In genomic region chr4:6716018-6716911, GRCh38 we compare ENCODE assay signal across 1 cellular context.
TF ChIP-seq lines count a peak whose summit lies in the region.

A gene with protein sequence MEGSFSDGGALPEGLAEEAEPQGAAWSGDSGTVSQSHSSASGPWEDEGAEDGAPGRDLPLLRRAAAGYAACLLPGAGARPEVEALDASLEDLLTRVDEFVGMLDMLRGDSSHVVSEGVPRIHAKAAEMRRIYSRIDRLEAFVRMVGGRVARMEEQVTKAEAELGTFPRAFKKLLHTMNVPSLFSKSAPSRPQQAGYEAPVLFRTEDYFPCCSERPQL (plus strand): TSS chr4:6716174. CDS start chr4:6716210, 36 bp downstream.

TF ChIP-seq in K562, 482 proteins besides CTCF, POLR2A, EP300 and RAD21 (continued from another document and continues in another):
- TF ChIP-seq MAX (CRISPR knock-in tag; IDR thresholded peaks at IDR 0.05) = peak; percentile 51; the same call in 1 of the 2 replicates
- no peak for TF ChIP-seq ZNF24 (IDR thresholded peaks at IDR 0.05)
- TF ChIP-seq RBM22 (IDR thresholded peaks at IDR 0.05; ENCODE audit: low read depth, low read length, poor library complexity, severe bottlenecking) = no peak
- no peak for TF ChIP-seq SNIP1 (IDR thresholded peaks at IDR 0.05; ENCODE audit: low read depth)
- no peak for TF ChIP-seq TSC22D4 (tag; IDR thresholded peaks at IDR 0.05)
- TF ChIP-seq ZNF778 (CRISPR knock-in tag; IDR thresholded peaks at IDR 0.05) = no peak
- TF ChIP-seq ID3 (CRISPR knock-in tag; IDR thresholded peaks at IDR 0.05) = no peak
- TF ChIP-seq ID3 (tag; IDR thresholded peaks at IDR 0.05) = peak; percentile 86
- no peak for TF ChIP-seq ZEB2 (IDR thresholded peaks at IDR 0.05)
- no peak for TF ChIP-seq MCM7 (IDR thresholded peaks at IDR 0.05)
- TF ChIP-seq, protein P1, sequence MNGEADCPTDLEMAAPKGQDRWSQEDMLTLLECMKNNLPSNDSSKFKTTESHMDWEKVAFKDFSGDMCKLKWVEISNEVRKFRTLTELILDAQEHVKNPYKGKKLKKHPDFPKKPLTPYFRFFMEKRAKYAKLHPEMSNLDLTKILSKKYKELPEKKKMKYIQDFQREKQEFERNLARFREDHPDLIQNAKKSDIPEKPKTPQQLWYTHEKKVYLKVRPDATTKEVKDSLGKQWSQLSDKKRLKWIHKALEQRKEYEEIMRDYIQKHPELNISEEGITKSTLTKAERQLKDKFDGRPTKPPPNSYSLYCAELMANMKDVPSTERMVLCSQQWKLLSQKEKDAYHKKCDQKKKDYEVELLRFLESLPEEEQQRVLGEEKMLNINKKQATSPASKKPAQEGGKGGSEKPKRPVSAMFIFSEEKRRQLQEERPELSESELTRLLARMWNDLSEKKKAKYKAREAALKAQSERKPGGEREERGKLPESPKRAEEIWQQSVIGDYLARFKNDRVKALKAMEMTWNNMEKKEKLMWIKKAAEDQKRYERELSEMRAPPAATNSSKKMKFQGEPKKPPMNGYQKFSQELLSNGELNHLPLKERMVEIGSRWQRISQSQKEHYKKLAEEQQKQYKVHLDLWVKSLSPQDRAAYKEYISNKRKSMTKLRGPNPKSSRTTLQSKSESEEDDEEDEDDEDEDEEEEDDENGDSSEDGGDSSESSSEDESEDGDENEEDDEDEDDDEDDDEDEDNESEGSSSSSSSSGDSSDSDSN (IDR thresholded peaks at IDR 0.05; ENCODE audit: borderline replicate concordance in 1 of 2, low read depth in 2 of 2, low read length in 2 of 2) = peak; percentile 60 to 88; a peak in 2 of 4 replicates
- no peak for TF ChIP-seq HBP1 (CRISPR knock-in tag; IDR thresholded peaks at IDR 0.05)
- TF ChIP-seq SRF (CRISPR knock-in tag; IDR thresholded peaks at IDR 0.05) = no peak
- TF ChIP-seq TBP (optimal IDR thresholded peaks at IDR 0.05; ENCODE audit: low read depth, low read length) = peak; percentile 73
- TF ChIP-seq ZNF318 (IDR thresholded peaks at IDR 0.05; ENCODE audit: borderline replicate concordance in 1 of 2, low read depth in 1 of 2) = no peak; a peak in 1 of 4 replicates
- TF ChIP-seq ZNF780A (CRISPR knock-in tag; IDR thresholded peaks at IDR 0.05) = no peak
- TF ChIP-seq POLR2AphosphoS2 (IDR thresholded peaks at IDR 0.05; ENCODE audit: low read length) = no peak; the same call in 1 of the 2 replicates
- TF ChIP-seq ATF7 (IDR thresholded peaks at IDR 0.05) = peak; percentile 75
- no peak for TF ChIP-seq ZNF707 (CRISPR knock-in tag; conservative IDR thresholded peaks at IDR 0.05)
- no peak for TF ChIP-seq MCM5 (IDR thresholded peaks at IDR 0.05; ENCODE audit: low read depth)
- no peak for TF ChIP-seq HDAC3 (IDR thresholded peaks at IDR 0.05; ENCODE audit: borderline replicate concordance, partially characterized antibody)
- no peak for TF ChIP-seq CREBBP (IDR thresholded peaks at IDR 0.05; ENCODE audit: low read depth, low read length)
- no peak for TF ChIP-seq GTF2A2 (tag; IDR thresholded peaks at IDR 0.05)
- no peak for TF ChIP-seq ZNF12 (CRISPR knock-in tag; IDR thresholded peaks at IDR 0.05)
- TF ChIP-seq ZC3H4 (CRISPR knock-in tag; IDR thresholded peaks at IDR 0.05; ENCODE audit: borderline replicate concordance) = no peak
- TF ChIP-seq PYGO2 (tag; IDR thresholded peaks at IDR 0.05) = no peak
- no peak for TF ChIP-seq JUNB (CRISPR knock-in tag; conservative IDR thresholded peaks at IDR 0.05)
- TF ChIP-seq ZNF764 (CRISPR knock-in tag; IDR thresholded peaks at IDR 0.05; ENCODE audit: low read depth) = no peak
- no peak for TF ChIP-seq MAFK (IDR thresholded peaks at IDR 0.05; ENCODE audit: low read length)
- TF ChIP-seq, protein P2, sequence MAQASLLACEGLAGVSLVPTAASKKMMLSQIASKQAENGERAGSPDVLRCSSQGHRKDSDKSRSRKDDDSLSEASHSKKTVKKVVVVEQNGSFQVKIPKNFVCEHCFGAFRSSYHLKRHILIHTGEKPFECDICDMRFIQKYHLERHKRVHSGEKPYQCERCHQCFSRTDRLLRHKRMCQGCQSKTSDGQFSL (CRISPR knock-in tag; IDR thresholded peaks at IDR 0.05) = peak; percentile 56; the same call in 1 of the 2 replicates
- TF ChIP-seq, protein P2 (tag; IDR thresholded peaks at IDR 0.05) = no peak; a peak in 1 of 4 replicates
- TF ChIP-seq ZNF165 (CRISPR knock-in tag; IDR thresholded peaks at IDR 0.05; ENCODE audit: borderline replicate concordance) = 0 out of 2 replicates have a peak, but pooled peaks have one; percentile 32
- TF ChIP-seq ZNF699 (CRISPR knock-in tag; IDR thresholded peaks at IDR 0.05; ENCODE audit: insufficient replicate concordance) = no peak
- peak; percentile 54 for TF ChIP-seq HNRNPLL (IDR thresholded peaks at IDR 0.05; ENCODE audit: low read depth, low read length, poor library complexity, severe bottlenecking)
- peak; percentile 80 for TF ChIP-seq HMGN3 (IDR thresholded peaks at IDR 0.05; ENCODE audit: borderline replicate concordance, extremely low read depth, insufficient read length, low read depth, low read length)
- no peak for TF ChIP-seq TCFL5 (CRISPR knock-in tag; conservative IDR thresholded peaks at IDR 0.05)
- no peak for TF ChIP-seq XRCC3 (IDR thresholded peaks at IDR 0.05)
- peak; percentile 95 for TF ChIP-seq ZNF766 (CRISPR knock-in tag; conservative IDR thresholded peaks at IDR 0.05)
- TF ChIP-seq, protein P3, sequence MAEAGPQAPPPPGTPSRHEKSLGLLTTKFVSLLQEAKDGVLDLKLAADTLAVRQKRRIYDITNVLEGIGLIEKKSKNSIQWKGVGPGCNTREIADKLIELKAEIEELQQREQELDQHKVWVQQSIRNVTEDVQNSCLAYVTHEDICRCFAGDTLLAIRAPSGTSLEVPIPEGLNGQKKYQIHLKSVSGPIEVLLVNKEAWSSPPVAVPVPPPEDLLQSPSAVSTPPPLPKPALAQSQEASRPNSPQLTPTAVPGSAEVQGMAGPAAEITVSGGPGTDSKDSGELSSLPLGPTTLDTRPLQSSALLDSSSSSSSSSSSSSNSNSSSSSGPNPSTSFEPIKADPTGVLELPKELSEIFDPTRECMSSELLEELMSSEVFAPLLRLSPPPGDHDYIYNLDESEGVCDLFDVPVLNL (CRISPR knock-in tag; IDR thresholded peaks at IDR 0.05; ENCODE audit: low read depth) = 0 out of 2 replicates have a peak, but pooled peaks have one; percentile 52
- TF ChIP-seq TFAM (CRISPR knock-in tag; conservative IDR thresholded peaks at IDR 0.05) = no peak
- no peak for TF ChIP-seq SMC3 (conservative IDR thresholded peaks at IDR 0.05; ENCODE audit: insufficient read depth, low read depth, low read length)
- TF ChIP-seq ZNF41 (CRISPR knock-in tag; conservative IDR thresholded peaks at IDR 0.05) = no peak
- TF ChIP-seq ASH1L (IDR thresholded peaks at IDR 0.05; ENCODE audit: borderline replicate concordance, low read depth, partially characterized antibody) = no peak
- peak; percentile 89 for TF ChIP-seq RB1 (IDR thresholded peaks at IDR 0.05; ENCODE audit: low read depth)
- TF ChIP-seq NCOA6 (IDR thresholded peaks at IDR 0.05) = no peak
- no peak for TF ChIP-seq TAF15 (IDR thresholded peaks at IDR 0.05; ENCODE audit: low read depth, low read length)
- 0 out of 2 replicates have a peak, but pooled peaks have one; percentile 8 for TF ChIP-seq FOSL1 (tag; conservative IDR thresholded peaks at IDR 0.05)
- TF ChIP-seq SRSF3 (IDR thresholded peaks at IDR 0.05; ENCODE audit: insufficient read depth, low read length) = no peak
- TF ChIP-seq DDX20 (tag; IDR thresholded peaks at IDR 0.05; ENCODE audit: low read depth) = no peak
- TF ChIP-seq SMAD2 (IDR thresholded peaks at IDR 0.05; ENCODE audit: low read depth, low read length) = no peak
- TF ChIP-seq, protein P4, sequence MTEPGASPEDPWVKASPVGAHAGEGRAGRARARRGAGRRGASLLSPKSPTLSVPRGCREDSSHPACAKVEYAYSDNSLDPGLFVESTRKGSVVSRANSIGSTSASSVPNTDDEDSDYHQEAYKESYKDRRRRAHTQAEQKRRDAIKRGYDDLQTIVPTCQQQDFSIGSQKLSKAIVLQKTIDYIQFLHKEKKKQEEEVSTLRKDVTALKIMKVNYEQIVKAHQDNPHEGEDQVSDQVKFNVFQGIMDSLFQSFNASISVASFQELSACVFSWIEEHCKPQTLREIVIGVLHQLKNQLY (CRISPR knock-in tag; conservative IDR thresholded peaks at IDR 0.05) = no peak
- peak; percentile 87 for TF ChIP-seq ZFX (CRISPR knock-in tag; IDR thresholded peaks at IDR 0.05)
- TF ChIP-seq MAZ (CRISPR knock-in tag; conservative IDR thresholded peaks at IDR 0.05 in 1 of 2, IDR thresholded peaks at IDR 0.05 in 1 of 2) = peak; percentile 61 to 71; a peak in 2 of 4 replicates
- peak; percentile 94 for TF ChIP-seq ZNF175 (CRISPR knock-in tag; IDR thresholded peaks at IDR 0.05; ENCODE audit: low read depth)
- no peak for TF ChIP-seq NFE2 (IDR thresholded peaks at IDR 0.05; ENCODE audit: low read depth)
- TF ChIP-seq USF1 (CRISPR knock-in tag; IDR thresholded peaks at IDR 0.05) = peak; percentile 45; the same call in 1 of the 2 replicates
- TF ChIP-seq ZNF589 (CRISPR knock-in tag; IDR thresholded peaks at IDR 0.05; ENCODE audit: low read depth) = peak; percentile 92
